8 cellular contexts compared by ENCODE assay signal in genomic region chr10:74977913-74978847, GRCh38.
A peak's percentile ranks its signal among the peaks of the same experiment; 100 is the strongest.
DNase-seq lines count a peak whose midpoint lies in the region; ATAC-seq and TF ChIP-seq lines count a peak whose summit lies in the region.

No MANE protein-coding gene starts in this region.

- H3K4me2 ChIP-seq in Loucy (ENCODE audit: low read depth, low read length, poor library complexity, severe bottlenecking) (peak overlapping the region; percentile 75), trophoblast cell (ENCODE audit: low read length) (no peak overlapping the region)

- no peak overlapping the region for H2BK12ac ChIP-seq in trophoblast cell (ENCODE audit: low read length)

- H3K36me3 ChIP-seq in Loucy (ENCODE audit: insufficient read depth, low read length) (peaks cover 67% of the 10 kb centered on the region), trophoblast cell (ENCODE audit: control insufficient read depth in 1 of 2, insufficient read depth in 2 of 2, low read length in 2 of 2) (peaks cover 2 to 3% of the 10 kb centered on the region in 2 experiments), SJCRH30 (peaks cover 14% of the 10 kb centered on the region)

- H2BK5ac ChIP-seq in trophoblast cell (ENCODE audit: low read depth, low read length, poor library complexity): no peak overlapping the region

- ATAC-seq in GM18873 (IDR thresholded peaks at IDR 0.05; ENCODE audit: low FRiP score, unreplicated experiment) (peak; percentile 80), HG02571 (IDR thresholded peaks at IDR 0.05; ENCODE audit: unreplicated experiment) (peak; percentile 73)

- H3K4me1 Mint-ChIP-seq in HFFc6 (ENCODE audit: low read depth): peaks cover 11% of the 10 kb centered on the region; the same call in 1 of the 2 replicates

- H3F3A ChIP-seq in Loucy (ENCODE audit: low read depth): peaks cover 4% of the 10 kb centered on the region; the same call in 1 of the 2 replicates

- no peak overlapping the region for H3K27ac Mint-ChIP-seq in HFFc6

- H3K9ac ChIP-seq in Loucy (ENCODE audit: low read depth, low read length, poor library complexity, severe bottlenecking): peak overlapping the region; percentile 71
- peak overlapping the region; percentile 51 for H3K9ac ChIP-seq in trophoblast cell (ENCODE audit: low read length)

- H3K4me3 ChIP-seq in Loucy (ENCODE audit: low read length, poor library complexity, severe bottlenecking) (peak overlapping the region; percentile 61), trophoblast cell (ENCODE audit: low read depth, low read length) (no peak overlapping the region), SJCRH30 (no peak overlapping the region)

- H3K27me3 Mint-ChIP-seq in HFFc6 (ENCODE audit: insufficient read depth): peaks cover 3% of the 10 kb centered on the region; the same call in 1 of the 2 replicates

- H2AK5ac ChIP-seq in trophoblast cell (ENCODE audit: low read length): no peak overlapping the region

- no peaks in the 10 kb centered on the region for H3K9me2 ChIP-seq in Loucy (replicated peaks; ENCODE audit: low read depth, low read length)

- H2AFZ ChIP-seq in Loucy (ENCODE audit: low read length) (no peak overlapping the region), trophoblast cell (ENCODE audit: insufficient read depth, low read length, poor library complexity) (no peak overlapping the region)

- H3K27me3 ChIP-seq in Loucy (ENCODE audit: insufficient read depth, low read length, poor library complexity, severe bottlenecking) (no peaks in the 10 kb centered on the region), trophoblast cell (ENCODE audit: insufficient read depth, low read length) (no peaks in the 10 kb centered on the region), SJCRH30 (no peaks in the 10 kb centered on the region)

- no peaks in the 10 kb centered on the region for H4K20me1 ChIP-seq in Loucy (ENCODE audit: insufficient read depth, low read length, poor library complexity, severe bottlenecking)

- no peak overlapping the region for H3K23ac ChIP-seq in trophoblast cell (ENCODE audit: low read length)

- no peak overlapping the region for H3K18ac ChIP-seq in trophoblast cell (ENCODE audit: low read length)

- H2BK120ac ChIP-seq in trophoblast cell (ENCODE audit: insufficient read depth, low read length, poor library complexity): no peak overlapping the region

- no peak for TF ChIP-seq CTCF in Loucy (conservative IDR thresholded peaks at IDR 0.05; ENCODE audit: low read length)
- TF ChIP-seq CTCF in HFFc6 (IDR thresholded peaks at IDR 0.05): no peak

- H3K79me1 ChIP-seq in trophoblast cell (ENCODE audit: low read length): no peaks in the 10 kb centered on the region

- DNase-seq in trophoblast cell (no peak), NCI-H128 (lab: John Stamatoyannopoulos, UW; ENCODE audit: unreplicated experiment) (no peak), SJCRH30 (no peak), NCI-H510A treated with DMSO at 0.1 percent for 48 hours (lab: John Stamatoyannopoulos, UW) (no peak), HFFc6 (no peak)

- H3K36me3 Mint-ChIP-seq in HFFc6 (ENCODE audit: low read depth): peaks cover 55% of the 10 kb centered on the region

- no peak overlapping the region for H4K12ac ChIP-seq in trophoblast cell (ENCODE audit: low read depth, low read length)

- H4K91ac ChIP-seq in trophoblast cell (ENCODE audit: low read depth, low read length): no peak overlapping the region

- H3K14ac ChIP-seq in trophoblast cell (ENCODE audit: low read length): no peak overlapping the region

- peaks cover 80% of the 10 kb centered on the region for H3K4me1 ChIP-seq in Loucy (ENCODE audit: insufficient read depth, low read length, poor library complexity, severe bottlenecking)
- no peaks in the 10 kb centered on the region for H3K4me1 ChIP-seq in trophoblast cell (ENCODE audit: control insufficient read depth in 1 of 2, insufficient read depth in 2 of 2, low read length in 2 of 2)
- H3K4me1 ChIP-seq in SJCRH30: peaks cover 7% of the 10 kb centered on the region; the same call in 1 of the 2 replicates

- no CpG with 5 or more reads among the region's 8 CpGs for whole genome bisulfite sequencing in trophoblast cell (ENCODE audit: extremely low coverage, insufficient coverage, insufficient read length)

- H3K9me3 ChIP-seq in Loucy (ENCODE audit: insufficient read depth, low read depth, low read length) (no peaks in the 10 kb centered on the region), trophoblast cell (ENCODE audit: insufficient read depth, low read depth, low read length) (no peaks in the 10 kb centered on the region), SJCRH30 (replicated peaks) (no peaks in the 10 kb centered on the region)

- no peak overlapping the region for H4K8ac ChIP-seq in trophoblast cell (ENCODE audit: low read depth, low read length)

- H3K4ac ChIP-seq in trophoblast cell (ENCODE audit: low read depth, low read length): no peak overlapping the region

- H3K4me3 Mint-ChIP-seq in HFFc6: no peak overlapping the region

- H3K9me3 Mint-ChIP-seq in HFFc6: no peaks in the 10 kb centered on the region

- H3K79me2 ChIP-seq in Loucy (ENCODE audit: insufficient read depth, low read length) (peaks cover 39% of the 10 kb centered on the region), trophoblast cell (ENCODE audit: control insufficient read depth, insufficient read depth, low read length, poor library complexity) (no peaks in the 10 kb centered on the region)

- H3K27ac ChIP-seq in trophoblast cell (ENCODE audit: low read depth, low read length) (no peak overlapping the region), SJCRH30 (no peak overlapping the region)
